In the genomic region with DNA sequence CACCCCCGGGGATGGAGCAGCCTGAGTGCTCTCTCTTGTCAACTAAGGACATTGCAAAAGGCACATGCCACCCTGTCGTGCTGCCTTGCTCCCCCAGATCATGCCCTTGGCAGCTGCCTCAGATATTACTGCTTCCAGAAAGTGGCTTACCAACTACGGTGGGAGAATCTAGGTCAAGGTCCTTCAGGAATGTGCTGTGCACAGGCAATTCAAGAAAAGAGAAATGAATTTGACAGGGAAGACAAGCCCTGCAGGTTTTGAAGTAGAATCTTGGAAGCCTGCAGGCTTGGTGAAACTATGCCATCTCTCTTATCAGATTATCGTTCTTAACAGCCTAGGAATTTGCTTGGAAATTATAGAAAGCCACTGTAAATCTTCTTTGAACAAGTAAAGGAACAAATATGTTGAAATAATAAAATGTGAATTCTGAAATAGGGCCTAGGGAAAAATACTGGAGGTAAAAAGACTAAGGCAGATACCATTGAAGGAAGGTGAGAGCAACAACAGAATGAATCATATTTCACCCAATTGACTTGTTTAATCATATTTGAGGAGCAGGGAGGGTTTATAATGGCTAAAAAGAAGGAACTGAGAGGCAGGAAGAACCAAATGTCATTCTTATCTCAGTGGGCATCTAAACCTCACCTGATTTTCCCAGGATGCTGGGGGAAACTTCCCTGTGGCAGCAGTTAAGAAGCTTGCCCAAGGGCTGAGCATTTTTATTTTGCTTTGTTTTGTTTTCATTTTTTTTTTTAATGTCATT, we compare ENCODE assay signal across 1 cellular context.
TF ChIP-seq lines count a peak whose summit lies in the region.

No MANE protein-coding gene starts in this region.

TF ChIP-seq in A549, 52 proteins besides CTCF, POLR2A, EP300 and RAD21 (continued from another document):
- no peak for TF ChIP-seq RFX5 (IDR thresholded peaks at IDR 0.05)
- TF ChIP-seq FOXS1 (CRISPR knock-in tag; IDR thresholded peaks at IDR 0.05): no peak
